8 cellular contexts compared by ENCODE assay signal in the genomic region with DNA sequence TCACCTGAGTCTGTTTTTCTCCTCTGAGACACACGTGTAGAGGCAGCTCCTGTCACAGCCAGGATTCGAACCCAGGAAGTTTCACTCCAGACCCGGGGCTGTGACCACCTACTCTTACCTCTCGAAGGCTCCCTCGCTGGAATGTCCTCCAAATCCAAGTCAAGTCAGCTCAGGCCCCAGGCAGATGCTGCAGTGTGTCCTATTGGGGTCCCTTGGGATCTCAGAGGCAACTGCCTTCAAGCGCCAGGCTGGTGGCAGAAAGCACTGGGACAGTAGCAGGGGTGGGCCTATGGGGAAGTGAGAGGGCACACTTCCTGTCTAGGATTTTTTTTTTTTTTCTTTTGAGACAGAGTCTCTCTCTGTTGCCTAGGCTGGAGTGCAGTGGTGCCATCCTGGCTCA. TPM values are rescaled to one million over a fixed set of nuclear protein-coding genes. Genes with fewer than 3 reads are reported as not detected.
A peak's percentile ranks its signal among the peaks of the same experiment; 100 is the strongest.
DNase-seq lines count a peak whose midpoint lies in the region; ATAC-seq and TF ChIP-seq lines count a peak whose summit lies in the region.

No MANE protein-coding gene starts in this region.

- POLR2A ChIA-PET in activated naive CD8-positive, alpha-beta T cell treated with anti-CD3 and anti-CD28 coated beads, Interleukin-2, amount 10 ng/mL, durations not matched to agents 7 days and 5 days (lab: Charles Lee) = interaction anchor here (0.5 to 7.5 kb wide), 9 partner anchors 12 to 359 kb away, joined by 3 to 187 read pairs (median 7); partner anchors contain the start of genes PIP5KL1, ST6GALNAC6 and TOR2A

- no peak overlapping the region for H3K27ac Mint-ChIP-seq in Calu3 (ENCODE audit: unreplicated experiment)
- peak overlapping the region; percentile 54 for H3K27ac Mint-ChIP-seq in activated naive CD8-positive, alpha-beta T cell treated with anti-CD3 and anti-CD28 coated beads, Interleukin-2, amount 10 ng/mL, durations not matched to agents 7 days and 5 days
- H3K27ac Mint-ChIP-seq in nephron = no peak overlapping the region

- intact Hi-C loops in Calu3 (cut with micrococcal nuclease; ENCODE audit: unreplicated experiment) = no loop called here

- no peaks in the 10 kb centered on the region for H3K27me3 Mint-ChIP-seq in Calu3 (ENCODE audit: unreplicated experiment)
- no peaks in the 10 kb centered on the region for H3K27me3 Mint-ChIP-seq in activated naive CD8-positive, alpha-beta T cell treated with anti-CD3 and anti-CD28 coated beads, Interleukin-2, amount 10 ng/mL, durations not matched to agents 7 days and 5 days
- peaks cover 20% of the 10 kb centered on the region for H3K27me3 Mint-ChIP-seq in nephron (ENCODE audit: low read depth)

- H3K4me1 Mint-ChIP-seq in Calu3 (ENCODE audit: low read depth, unreplicated experiment) (peaks cover 13% of the 10 kb centered on the region), nephron (peaks cover 14% of the 10 kb centered on the region)
- H3K4me1 Mint-ChIP-seq in activated naive CD8-positive, alpha-beta T cell treated with anti-CD3 and anti-CD28 coated beads, Interleukin-2, amount 10 ng/mL, durations not matched to agents 7 days and 5 days = peaks cover 41% of the 10 kb centered on the region

- no TSS peak for BruUV-seq in Calu3 (replicated peaks; lab: Mats Ljungman, UMichigan)

- H3K9me3 Mint-ChIP-seq in Calu3 (ENCODE audit: low read depth, unreplicated experiment) = no peaks in the 10 kb centered on the region
- no peaks in the 10 kb centered on the region for H3K9me3 Mint-ChIP-seq in activated naive CD8-positive, alpha-beta T cell treated with anti-CD3 and anti-CD28 coated beads, Interleukin-2, amount 10 ng/mL, durations not matched to agents 7 days and 5 days
- H3K9me3 Mint-ChIP-seq in nephron = no peaks in the 10 kb centered on the region

- peak; percentile 26 for ATAC-seq in HG03108 (IDR thresholded peaks at IDR 0.05; ENCODE audit: unreplicated experiment)
- no peak for ATAC-seq in activated naive CD8-positive, alpha-beta T cell treated with anti-CD3 and anti-CD28 coated beads, Interleukin-2, amount 10 ng/mL, durations not matched to agents 7 days and 5 days (ENCODE audit: low read depth)
- no peak for ATAC-seq in GM19351 (IDR thresholded peaks at IDR 0.05; ENCODE audit: unreplicated experiment)

- H3K36me3 Mint-ChIP-seq in Calu3 (ENCODE audit: insufficient read depth, unreplicated experiment) = peaks cover 14% of the 10 kb centered on the region
- H3K36me3 Mint-ChIP-seq in activated naive CD8-positive, alpha-beta T cell treated with anti-CD3 and anti-CD28 coated beads, Interleukin-2, amount 10 ng/mL, durations not matched to agents 7 days and 5 days = peaks cover 12% of the 10 kb centered on the region
- H3K36me3 Mint-ChIP-seq in nephron (ENCODE audit: low read depth) = no peaks in the 10 kb centered on the region

- CTCF ChIA-PET in Calu3 (lab: Charles Lee) = interaction anchor here (0.6 to 1.1 kb wide), 2 partner anchors 117 to 132 kb away, joined by 3 to 4 read pairs; partner anchors contain the start of gene CDK9

- H3K4me3 Mint-ChIP-seq in Calu3 (ENCODE audit: low read depth, unreplicated experiment) = peak overlapping the region; percentile 65
- peak overlapping the region; percentile 84 for H3K4me3 Mint-ChIP-seq in activated naive CD8-positive, alpha-beta T cell treated with anti-CD3 and anti-CD28 coated beads, Interleukin-2, amount 10 ng/mL, durations not matched to agents 7 days and 5 days
- H3K4me3 Mint-ChIP-seq in nephron = peak overlapping the region in 2 of 3 experiments; percentile 14 to 32

- DNase-seq in Calu3 = no peak
- peak; percentile 40 for DNase-seq in activated naive CD8-positive, alpha-beta T cell treated with anti-CD3 and anti-CD28 coated beads, Interleukin-2, amount 10 ng/mL, durations not matched to agents 7 days and 5 days
- DNase-seq in GM10266 (ENCODE audit: extremely low spot score) = no peak
- DNase-seq in activated CD4-positive, alpha-beta T cell treated with anti-CD3 and anti-CD28 coated beads for 4 hours = no peak
- no peak for DNase-seq in NCI-H69 (lab: John Stamatoyannopoulos, UW)

- TF ChIP-seq CTCF in Calu3 (IDR thresholded peaks at IDR 0.05; ENCODE audit: unreplicated experiment) (no peak), nephron (IDR thresholded peaks at IDR 0.05; ENCODE audit: unreplicated experiment in 3 of 3) (no peak), GM10266 (IDR thresholded peaks at IDR 0.05; ENCODE audit: control insufficient read depth, insufficient read depth, low read depth, missing control alignments) (no peak)

RNA-seq across cellular contexts. Expression of gene ST6GALNAC4, which starts 0.8 kb away (rescaled TPM):
- 11.8 and 12.8 TPM in 2 replicates for total RNA-seq in Calu3 (2022)
- total RNA-seq in activated naive CD8-positive, alpha-beta T cell treated with anti-CD3 and anti-CD28 coated beads, Interleukin-2, amount 10 ng/mL, durations not matched to agents 7 days and 5 days = 10 to 100 TPM; 51.1 to 59.5 TPM

RNA-seq across cellular contexts. Expression of gene PIP5KL1, which starts 13.0 kb away (rescaled TPM):
- 0.17 and 1.1 TPM in 2 replicates for total RNA-seq in Calu3 (2022)
- total RNA-seq in activated naive CD8-positive, alpha-beta T cell treated with anti-CD3 and anti-CD28 coated beads, Interleukin-2, amount 10 ng/mL, durations not matched to agents 7 days and 5 days = 1 to 10 TPM; 1.5 to 1.9 TPM

RNA-seq across cellular contexts. Expression of gene ST6GALNAC6, which starts 18.2 kb away (rescaled TPM):
- total RNA-seq in Calu3 (2022) = 9.1 and 12.1 TPM in 2 replicates
- 100 to 1,000 TPM; 105 to 112 TPM for total RNA-seq in activated naive CD8-positive, alpha-beta T cell treated with anti-CD3 and anti-CD28 coated beads, Interleukin-2, amount 10 ng/mL, durations not matched to agents 7 days and 5 days

RNA-seq across cellular contexts. Expression of gene DPM2, which starts 20.1 kb away (rescaled TPM):
- total RNA-seq in Calu3 (2022) = 31.5 and 39.9 TPM in 2 replicates
- 10 to 100 TPM; 49.2 to 54.2 TPM for total RNA-seq in activated naive CD8-positive, alpha-beta T cell treated with anti-CD3 and anti-CD28 coated beads, Interleukin-2, amount 10 ng/mL, durations not matched to agents 7 days and 5 days

RNA-seq across cellular contexts. Expression of gene AK1, which starts 40.1 kb away (rescaled TPM):
- total RNA-seq in Calu3 (2022) = 12.2 and 15.6 TPM in 2 replicates
- total RNA-seq in activated naive CD8-positive, alpha-beta T cell treated with anti-CD3 and anti-CD28 coated beads, Interleukin-2, amount 10 ng/mL, durations not matched to agents 7 days and 5 days = 10 to 100 TPM; 46.8 to 54.6 TPM

Comparison
In these comparisons a context has a peak if more than half of its experiments do, and no peak if none do; other contexts are left out.
1. H3K4me3 Mint-ChIP-seq: peak in every context shown above with its lines; median percentile 84 in activated naive CD8-positive, alpha-beta T cell treated with anti-CD3 and anti-CD28 coated beads, Interleukin-2, amount 10 ng/mL, durations not matched to agents 7 days and 5 days; 65 in Calu3; 23 in nephron.